In genomic region chr17:47949197-47949759, GRCh38 we compare ENCODE assay signal across 8 cellular contexts. TPM values are rescaled to one million over a fixed set of nuclear protein-coding genes. Genes with fewer than 3 reads are reported as not detected.
DNase-seq lines count a peak whose midpoint lies in the region; ATAC-seq and TF ChIP-seq lines count a peak whose summit lies in the region.

No MANE protein-coding gene starts in this region.

- H3K9me2 ChIP-seq in MM.1S (replicated peaks; ENCODE audit: insufficient read depth, low read length): no peaks in the 10 kb centered on the region

- no peaks in the 10 kb centered on the region for H3K27me3 ChIP-seq in BE2C
- H3K27me3 ChIP-seq in MM.1S (replicated peaks; ENCODE audit: insufficient read depth, low read length): no peaks in the 10 kb centered on the region
- H3K27me3 ChIP-seq in stomach smooth muscle (ENCODE audit: control insufficient read depth in 1 of 2, insufficient read depth in 2 of 2, low read length in 2 of 2): no peaks in the 10 kb centered on the region

- TF ChIP-seq CTCF in BE2C (IDR thresholded peaks at IDR 0.05; ENCODE audit: low read depth, low read length) (peak; percentile 95), MM.1S (IDR thresholded peaks at IDR 0.05; ENCODE audit: low read length) (peak; percentile 92)

- H3K36me3 ChIP-seq in BE2C (peaks cover 2% of the 10 kb centered on the region; the same call in 1 of the 2 replicates), MM.1S (replicated peaks; ENCODE audit: insufficient read depth, low read length) (no peaks in the 10 kb centered on the region), stomach smooth muscle (ENCODE audit: control insufficient read depth in 2 of 2, insufficient read depth in 2 of 2, low read length in 2 of 2) (peaks cover 10 to 21% of the 10 kb centered on the region in 2 donors)

- H3K4me3 ChIP-seq in BE2C (ENCODE audit: low read depth, low read length) (peak overlapping the region; percentile 43), MM.1S (ENCODE audit: low read length) (peak overlapping the region; percentile 41), stomach smooth muscle (ENCODE audit: low read length in 2 of 2) (peak overlapping the region; percentile 64 to 73)

- H3F3A ChIP-seq in MM.1S (ENCODE audit: insufficient read depth, low read length): peaks cover 26% of the 10 kb centered on the region

- no peaks in the 10 kb centered on the region for H3K9me3 ChIP-seq in BE2C
- H3K9me3 ChIP-seq in MM.1S (replicated peaks; ENCODE audit: insufficient read depth, low read length): no peaks in the 10 kb centered on the region
- H3K9me3 ChIP-seq in stomach smooth muscle (ENCODE audit: control insufficient read depth in 2 of 2, low read length in 2 of 2): no peaks in the 10 kb centered on the region

- H4K20me1 ChIP-seq in MM.1S (ENCODE audit: insufficient read depth, low read length): no peaks in the 10 kb centered on the region

- H3K9ac ChIP-seq in MM.1S (ENCODE audit: low read length) (no peak overlapping the region; the same call in 1 of the 2 replicates), stomach smooth muscle (ENCODE audit: low read length in 2 of 2) (peak overlapping the region; percentile 71 to 82)

- no peaks in the 10 kb centered on the region for H3K79me2 ChIP-seq in MM.1S (ENCODE audit: low read length)

- peaks cover 13% of the 10 kb centered on the region for H3K4me1 ChIP-seq in BE2C
- H3K4me1 ChIP-seq in MM.1S (ENCODE audit: low read length): peaks cover 29% of the 10 kb centered on the region
- H3K4me1 ChIP-seq in stomach smooth muscle (ENCODE audit: control insufficient read depth, insufficient read depth, low read length): peaks cover 35% of the 10 kb centered on the region

- H3K27ac ChIP-seq in MM.1S (ENCODE audit: low read length): peak overlapping the region; percentile 63; the same call in 1 of the 2 replicates
- peak overlapping the region; percentile 67 for H3K27ac ChIP-seq in stomach smooth muscle (ENCODE audit: low read length)

- peak; percentile 67 for ATAC-seq in GM19463 (IDR thresholded peaks at IDR 0.05; ENCODE audit: unreplicated experiment)

- H3K4me2 ChIP-seq in MM.1S (ENCODE audit: low read depth, low read length): peak overlapping the region; percentile 84

- H2AFZ ChIP-seq in MM.1S (ENCODE audit: low read length): peak overlapping the region; percentile 25; the same call in 1 of the 2 replicates

- peak; percentile 94 for DNase-seq in BE2C
- DNase-seq in MM.1S: peak; percentile 79
- DNase-seq in SHP77 (lab: John Stamatoyannopoulos, UW): peak; percentile 63 to 79
- peak; percentile 72 for DNase-seq in activated gamma-delta T cell treated with anti-CD3 and anti-CD28 coated beads, Interleukin-2, amount 50 U/mL, for 16 hours (ENCODE audit: low read depth)
- peak; percentile 64 for DNase-seq in foreskin melanocyte
- DNase-seq in non-pigmented ciliary epithelial cell (ENCODE audit: low read depth): peak; percentile 40

RNA-seq across cellular contexts. Expression of gene PNPO, which starts 7.9 kb away (rescaled TPM):
- 8.7 TPM for polyA plus RNA-seq in BE2C (2012; ENCODE audit: insufficient read depth, insufficient read length, low read depth)

RNA-seq across cellular contexts. Expression of gene PRR15L, which starts 8.4 kb away (rescaled TPM):
- polyA plus RNA-seq in BE2C (2012; ENCODE audit: insufficient read depth, insufficient read length, low read depth): not detected

RNA-seq across cellular contexts. Expression of gene CDK5RAP3, which starts 21.6 kb away (rescaled TPM):
- polyA plus RNA-seq in BE2C (2012; ENCODE audit: insufficient read depth, insufficient read length, low read depth): 175 TPM

RNA-seq across cellular contexts. Expression of gene SP2, which starts 53.2 kb away (rescaled TPM):
- 39.3 TPM for polyA plus RNA-seq in BE2C (2012; ENCODE audit: insufficient read depth, insufficient read length, low read depth)

Comparison
In these comparisons a context has a peak if more than half of its experiments do, and no peak if none do; other contexts are left out.
1. Peak in every context shown above with its lines: DNase-seq, ATAC-seq, H3K4me3 ChIP-seq and H3K27ac ChIP-seq.
2. DNase-seq: peak in every context shown above with its lines; median percentile 94 in BE2C; 79 in MM.1S; 72 in activated gamma-delta T cell treated with anti-CD3 and anti-CD28 coated beads, Interleukin-2, amount 50 U/mL, for 16 hours; 71 in SHP77; 64 in foreskin melanocyte; 40 in non-pigmented ciliary epithelial cell.